Comparison of ENCODE assay signal across 9 cellular contexts in genomic region chr16:69724981-69725479, GRCh38. TPM values are rescaled to one million over a fixed set of nuclear protein-coding genes. Genes with fewer than 3 reads are reported as not detected.
DNase-seq lines count a peak whose midpoint lies in the region; ATAC-seq and TF ChIP-seq lines count a peak whose summit lies in the region.
"Had no signal": no experiment of that assay in that cellular context is flagged by ENCODE, and none has a peak within 500 bp of the region (broad histone marks: within the 10 kb centered on the region; RNA-seq: fewer than 3 reads in every experiment).

No MANE protein-coding gene starts in this region.

- BruUV-seq in OCI-LY7 (replicated peaks; lab: Mats Ljungman, UMichigan): no TSS peak

- TF ChIP-seq CTCF in OCI-LY7 (conservative IDR thresholded peaks at IDR 0.05; ENCODE audit: low read length) (no peak), epithelial cell of proximal tubule (conservative IDR thresholded peaks at IDR 0.05; ENCODE audit: low read depth, low read length) (no peak)

- no peak overlapping the region for H3K27ac ChIP-seq in OCI-LY7 (ENCODE audit: low read depth, low read length, poor library complexity, severe bottlenecking)

- no peaks in the 10 kb centered on the region for H3K79me2 ChIP-seq in OCI-LY7 (ENCODE audit: insufficient read depth, low read depth, low read length)

- H3K36me3 ChIP-seq in OCI-LY7 (ENCODE audit: insufficient read depth, low read length): no peaks in the 10 kb centered on the region

- H3K9me2 ChIP-seq in OCI-LY7 (ENCODE audit: insufficient read depth, low read length): no peaks in the 10 kb centered on the region

- POLR2A ChIA-PET in OCI-LY7 (lab: Charles Lee): interaction anchor here (0.5 to 4.2 kb wide), 4 partner anchors 25 to 103 kb away, joined by 3 to 24 read pairs (median 5); partner anchors contain the start of genes NOB1 and WWP2

- H4K20me1 ChIP-seq in OCI-LY7 (ENCODE audit: insufficient read depth, low read length): no peaks in the 10 kb centered on the region

- CTCF ChIA-PET in OCI-LY7 (lab: Charles Lee; ENCODE audit: unreplicated experiment): no interaction called here

- DNase-seq in ELR (ENCODE audit: low read depth): peak; percentile 28
- no peak for DNase-seq in OCI-LY7 (ENCODE audit: low spot score)
- DNase-seq in epithelial cell of proximal tubule (ENCODE audit: low read depth): no peak
- no peak for DNase-seq in sciatic nerve (ENCODE audit: low spot score)
- no peak for DNase-seq in NCI-H187 treated with DMSO at 0.1 percent for 48 hours (lab: John Stamatoyannopoulos, UW)
- no peak for DNase-seq in NK-92 (lab: John Stamatoyannopoulos, UW; ENCODE audit: unreplicated experiment)
- DNase-seq in NCI-H2171 (lab: John Stamatoyannopoulos, UW): no peak
- DNase-seq: NCI-H1930 had no signal

- ATAC-seq in sciatic nerve (peak; percentile 11), GM18867 (IDR thresholded peaks at IDR 0.05; ENCODE audit: unreplicated experiment) (no peak)

- intact Hi-C loops in OCI-LY7 (cut with micrococcal nuclease; ENCODE audit: unreplicated experiment): no loop called here
- intact Hi-C loops in sciatic nerve (cut with DNase I): no loop called here

- peaks cover 32% of the 10 kb centered on the region for H3K4me1 ChIP-seq in OCI-LY7 (ENCODE audit: insufficient read depth, low read length, poor library complexity, severe bottlenecking)

- peak overlapping the region; percentile 81; the same call in 1 of the 2 replicates for H3K4me2 ChIP-seq in OCI-LY7 (ENCODE audit: low read length)

- no peaks in the 10 kb centered on the region for H3K9me3 ChIP-seq in OCI-LY7 (ENCODE audit: low read length)

- H3K4me3 ChIP-seq in OCI-LY7 (ENCODE audit: low read depth, low read length, poor library complexity, severe bottlenecking) (no peak overlapping the region), epithelial cell of proximal tubule (ENCODE audit: low read depth, low read length) (peak overlapping the region; percentile 58)

- no peak overlapping the region for H2AFZ ChIP-seq in OCI-LY7 (ENCODE audit: low read length)

RNA-seq across cellular contexts. Expression of gene NQO1, which starts 1.3 kb away (rescaled TPM):
- total RNA-seq in OCI-LY7 (2014; rRNA removed; shearing (Covaris generic)): 3.2 and 3.6 TPM in 2 replicates
- total RNA-seq in OCI-LY7 (2022) (4.1 TPM in 2 replicates), epithelial cell of proximal tubule (133 and 135 TPM in 2 replicates), sciatic nerve (58.9 TPM)

RNA-seq across cellular contexts. Expression of gene NOB1, which starts 29.7 kb away (rescaled TPM):
- total RNA-seq in OCI-LY7 (2014; rRNA removed; shearing (Covaris generic)): 29.3 and 36.9 TPM in 2 replicates
- 62.2 and 68.7 TPM in 2 replicates for total RNA-seq in OCI-LY7 (2022)
- total RNA-seq in epithelial cell of proximal tubule: 32.2 and 45.7 TPM in 2 replicates
- 32.6 TPM for total RNA-seq in sciatic nerve

RNA-seq across cellular contexts. Expression of gene WWP2, which starts 37.1 kb away (rescaled TPM):
- total RNA-seq in OCI-LY7 (2014; rRNA removed; shearing (Covaris generic)): 20.8 and 30.3 TPM in 2 replicates
- 43.4 and 45.6 TPM in 2 replicates for total RNA-seq in OCI-LY7 (2022)
- 16.9 and 26.0 TPM in 2 replicates for total RNA-seq in epithelial cell of proximal tubule
- total RNA-seq in sciatic nerve: 91.5 TPM

Comparison
In these comparisons a context has a peak if more than half of its experiments do, and no peak if none do; other contexts are left out.
1. RNA of gene NQO1, which starts 1.3 kb away (total RNA-seq): 133 to 135 TPM in epithelial cell of proximal tubule and 58.9 TPM in sciatic nerve (single experiment); 3.2 to 4.1 TPM in OCI-LY7; every median in the first group is over 10 times any median in the second.